7 cellular contexts compared by ENCODE assay signal in the genomic region with DNA sequence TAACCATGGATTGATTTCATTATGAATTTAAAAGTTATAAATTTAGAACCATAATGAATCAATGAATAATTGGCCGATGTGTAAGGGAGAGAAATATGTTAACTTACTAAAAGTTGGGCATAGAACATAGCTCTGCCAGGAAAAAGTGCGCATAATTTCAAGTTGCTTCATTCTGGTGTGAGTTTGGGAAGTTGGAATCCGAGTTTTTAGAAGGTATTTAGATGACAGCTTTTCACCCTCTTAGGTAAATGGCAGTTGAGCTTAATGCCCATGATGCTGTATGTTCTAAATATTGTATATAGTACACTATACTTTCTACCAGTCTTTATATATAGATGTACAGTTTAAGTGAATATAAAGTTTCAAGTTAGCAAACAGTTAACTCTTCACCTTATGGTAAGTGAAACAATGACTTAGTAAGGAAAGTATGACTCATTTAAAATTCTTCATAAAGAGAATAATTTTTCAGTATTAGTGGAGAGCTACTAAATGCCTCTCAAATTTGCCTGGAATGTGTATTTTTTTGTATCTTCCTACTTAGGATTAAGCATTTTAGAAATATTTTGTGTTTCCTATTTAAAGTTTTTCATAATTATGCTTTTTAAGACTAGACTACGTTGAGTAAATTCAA. TPM values are rescaled to one million over a fixed set of nuclear protein-coding genes. Genes with fewer than 3 reads are reported as not detected.
DNase-seq lines count a peak whose midpoint lies in the region; ATAC-seq and TF ChIP-seq lines count a peak whose summit lies in the region.

No MANE protein-coding gene starts in this region.

- intact Hi-C loops in gastrocnemius medialis (cut with DNase I; ENCODE audit: low total_unique reads) = loop anchor here (2.0 to 5.0 kb wide), 6 partner anchors 58 to 1033 kb away; a partner anchor contains a TSS

- H3K27me3 ChIP-seq in GM23338 (ENCODE audit: insufficient read depth) (no peaks in the 10 kb centered on the region), RWPE2 (ENCODE audit: insufficient read depth, poor library complexity, severe bottlenecking) (no peaks in the 10 kb centered on the region), fibroblast of lung (ENCODE audit: control insufficient read depth, insufficient read depth, low read length) (no peaks in the 10 kb centered on the region), gastrocnemius medialis (no peaks in the 10 kb centered on the region)

- H4K20me1 ChIP-seq in GM23338 (replicated peaks; ENCODE audit: insufficient read depth) (peaks cover 9% of the 10 kb centered on the region), fibroblast of lung (ENCODE audit: control insufficient read depth, extremely low read depth, insufficient read depth, low read length) (no peaks in the 10 kb centered on the region)

- H3K4me1 ChIP-seq in GM23338 (ENCODE audit: insufficient read depth) (peaks cover 43% of the 10 kb centered on the region), RWPE2 (ENCODE audit: insufficient read depth, poor library complexity, severe bottlenecking) (peaks cover 15% of the 10 kb centered on the region), fibroblast of lung (ENCODE audit: control insufficient read depth, extremely low read depth, insufficient read depth, low read length) (peaks cover 5% of the 10 kb centered on the region), gastrocnemius medialis (peaks cover 25 to 29% of the 10 kb centered on the region in 2 donors)

- peak overlapping the region; percentile 89 for H3K4me3 Mint-ChIP-seq in GM23338

- no peak overlapping the region for H3K9ac ChIP-seq in fibroblast of lung (ENCODE audit: insufficient read depth, low read length)

- peaks cover 7% of the 10 kb centered on the region for H3K36me3 Mint-ChIP-seq in GM23338 (ENCODE audit: low read depth)

- H3K4me3 ChIP-seq in GM23338 (peak overlapping the region; percentile 63), RWPE2 (ENCODE audit: severe bottlenecking) (peak overlapping the region; percentile 85), fibroblast of lung (replicated peaks in 1 of 4; ENCODE audit: control extremely low read depth in 1 of 4, insufficient read depth in 1 of 4, low read depth in 3 of 4, low read length in 4 of 4) (peak overlapping the region; percentile 34 to 88 (median 72)), gastrocnemius medialis (peak overlapping the region; percentile 80 to 98 (median 88))

- no peaks in the 10 kb centered on the region for H3K9me2 ChIP-seq in GM23338 (ENCODE audit: insufficient read depth)

- no peak for DNase-seq in GM23338 (ENCODE audit: low spot score)
- DNase-seq in RWPE2 (ENCODE audit: low spot score) = no peak
- peak; percentile 25 to 46 for DNase-seq in fibroblast of lung (ENCODE audit: low read depth in 2 of 2)
- no peak for DNase-seq in gastrocnemius medialis
- DNase-seq in NCI-H1048 (lab: John Stamatoyannopoulos, UW) = no peak
- DNase-seq in stimulated activated CD4-positive, alpha-beta T cell treated with anti-CD3 and anti-CD28 coated beads, Interleukin-1b, Interleukin-23, amount 100 ng/mL, for 48 hours = no peak

- ATAC-seq in GM23338 (no peak), RWPE2 (ENCODE audit: low read depth) (no peak), gastrocnemius medialis (no peak), GM18511 (IDR thresholded peaks at IDR 0.05; ENCODE audit: unreplicated experiment) (no peak)

- H2AFZ ChIP-seq in GM23338 (no peak overlapping the region), fibroblast of lung (ENCODE audit: low read length) (no peak overlapping the region)

- H3K9me3 ChIP-seq in RWPE2 (ENCODE audit: severe bottlenecking) = no peaks in the 10 kb centered on the region
- no peaks in the 10 kb centered on the region for H3K9me3 ChIP-seq in fibroblast of lung (ENCODE audit: control insufficient read depth, insufficient read depth, low read depth, low read length)
- H3K9me3 ChIP-seq in gastrocnemius medialis = no peaks in the 10 kb centered on the region

- H3K79me2 ChIP-seq in GM23338 (replicated peaks; ENCODE audit: insufficient read depth) (peaks cover 61% of the 10 kb centered on the region), fibroblast of lung (ENCODE audit: control insufficient read depth, insufficient read depth, low read length) (peaks cover 29% of the 10 kb centered on the region)

- H3K27ac Mint-ChIP-seq in GM23338 = peak overlapping the region; percentile 39

- TF ChIP-seq CTCF in GM23338 (conservative IDR thresholded peaks at IDR 0.05; ENCODE audit: low read depth in 2 of 2) = no peak
- no peak for TF ChIP-seq CTCF in RWPE2 (IDR thresholded peaks at IDR 0.05; ENCODE audit: poor library complexity, severe bottlenecking)
- TF ChIP-seq CTCF in fibroblast of lung (conservative IDR thresholded peaks at IDR 0.05 in 1 of 2, IDR thresholded peaks at IDR 0.05 in 1 of 2; ENCODE audit: low read depth in 1 of 2, low read length in 2 of 2) = no peak
- no peak for TF ChIP-seq CTCF in gastrocnemius medialis (IDR thresholded peaks at IDR 0.05 in 4 of 5, conservative IDR thresholded peaks at IDR 0.05 in 1 of 5)

- H3K36me3 ChIP-seq in GM23338 (ENCODE audit: insufficient read depth) (no peaks in the 10 kb centered on the region), RWPE2 (ENCODE audit: low read depth) (no peaks in the 10 kb centered on the region), fibroblast of lung (ENCODE audit: control insufficient read depth, insufficient read depth, low read length) (no peaks in the 10 kb centered on the region), gastrocnemius medialis (no peaks in the 10 kb centered on the region)

- H3K27me3 Mint-ChIP-seq in GM23338 (ENCODE audit: insufficient read depth, low read depth, poor library complexity) = peaks cover 3% of the 10 kb centered on the region

- in situ Hi-C loops in gastrocnemius medialis (cut with MboI; ENCODE audit: low sequenced_read_pairs in 4 of 4) = loop anchor here in 1 of 4 donors (25.0 kb wide), 1 partner anchor 378 kb away; a partner anchor contains a TSS

- no peaks in the 10 kb centered on the region; the same call in 2 of the 3 replicates for H3K9me3 Mint-ChIP-seq in GM23338

- H3K27ac ChIP-seq in GM23338 (ENCODE audit: low read depth) (no peak overlapping the region), RWPE2 (ENCODE audit: poor library complexity, severe bottlenecking) (peak overlapping the region; percentile 69), fibroblast of lung (ENCODE audit: insufficient read depth, low read length) (no peak overlapping the region), gastrocnemius medialis (peak overlapping the region; percentile 94 to 99 (median 97))

- H3K4me2 ChIP-seq in GM23338 = peak overlapping the region; percentile 89
- peak overlapping the region; percentile 79 for H3K4me2 ChIP-seq in fibroblast of lung (ENCODE audit: extremely low read depth, insufficient read depth, low read length)

- no peaks in the 10 kb centered on the region for H3F3A ChIP-seq in GM23338 (replicated peaks; ENCODE audit: low read depth)

- H3K4me1 Mint-ChIP-seq in GM23338 = peaks cover 21% of the 10 kb centered on the region

- TF ChIP-seq POLR2A in gastrocnemius medialis (IDR thresholded peaks at IDR 0.05) = no peak

TF ChIP-seq in GM23338, 12 proteins besides CTCF, POLR2A, EP300 and RAD21 (continues in another document):
- TF ChIP-seq, protein P1, sequence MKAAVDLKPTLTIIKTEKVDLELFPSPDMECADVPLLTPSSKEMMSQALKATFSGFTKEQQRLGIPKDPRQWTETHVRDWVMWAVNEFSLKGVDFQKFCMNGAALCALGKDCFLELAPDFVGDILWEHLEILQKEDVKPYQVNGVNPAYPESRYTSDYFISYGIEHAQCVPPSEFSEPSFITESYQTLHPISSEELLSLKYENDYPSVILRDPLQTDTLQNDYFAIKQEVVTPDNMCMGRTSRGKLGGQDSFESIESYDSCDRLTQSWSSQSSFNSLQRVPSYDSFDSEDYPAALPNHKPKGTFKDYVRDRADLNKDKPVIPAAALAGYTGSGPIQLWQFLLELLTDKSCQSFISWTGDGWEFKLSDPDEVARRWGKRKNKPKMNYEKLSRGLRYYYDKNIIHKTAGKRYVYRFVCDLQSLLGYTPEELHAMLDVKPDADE (IDR thresholded peaks at IDR 0.05) = no peak
- TF ChIP-seq NANOG (IDR thresholded peaks at IDR 0.05; ENCODE audit: borderline replicate concordance) = no peak
- no peak for TF ChIP-seq POLR2AphosphoS5 (IDR thresholded peaks at IDR 0.05; ENCODE audit: low read depth)
- no peak for TF ChIP-seq ZNF331 (CRISPR knock-in tag; IDR thresholded peaks at IDR 0.05; ENCODE audit: low read depth)

RNA-seq across cellular contexts. Expression of a gene that starts 1.6 kb away (rescaled TPM):
- 203 and 261 TPM in 2 replicates for total RNA-seq in GM23338 (2014; rRNA removed; shearing (Covaris generic))
- polyA plus RNA-seq in GM23338 (2016; fragmentation: Nextera tagmentation; extraction: Ambion mirVana) = 48.5 and 58.2 TPM in 2 replicates
- total RNA-seq in fibroblast of lung = 12.3 and 17.0 TPM in 2 replicates
- polyA plus RNA-seq in fibroblast of lung = 23.9 and 26.3 TPM in 2 replicates
- 16.2 TPM in 2 replicates for polyA plus RNA-seq in fibroblast of lung (2012)
- 0.63 and 1.6 TPM in 2 replicates for polyA minus RNA-seq in fibroblast of lung (ENCODE audit: low replicate concordance)
- total RNA-seq in gastrocnemius medialis = 10 to 100 TPM; 16.1 to 40.8 (median 27.5) TPM

Comparison
In these comparisons a context has a peak if more than half of its experiments do, and no peak if none do; other contexts are left out.
1. DNase-seq: peak in fibroblast of lung (2 of 2); none in GM23338 (single experiment), RWPE2 (single experiment), gastrocnemius medialis (0 of 2), NCI-H1048 (single experiment) and stimulated activated CD4-positive, alpha-beta T cell treated with anti-CD3 and anti-CD28 coated beads, Interleukin-1b, Interleukin-23, amount 100 ng/mL, for 48 hours (single experiment).
2. H3K27ac ChIP-seq: peak in RWPE2 (single experiment) and gastrocnemius medialis (4 of 4); none in GM23338 (single experiment) and fibroblast of lung (single experiment).
3. Peak in every context shown above with its lines, with median percentiles within 50 percentile points of each other: H3K4me3 ChIP-seq.